3 cellular contexts compared by ENCODE assay signal in the genomic region with DNA sequence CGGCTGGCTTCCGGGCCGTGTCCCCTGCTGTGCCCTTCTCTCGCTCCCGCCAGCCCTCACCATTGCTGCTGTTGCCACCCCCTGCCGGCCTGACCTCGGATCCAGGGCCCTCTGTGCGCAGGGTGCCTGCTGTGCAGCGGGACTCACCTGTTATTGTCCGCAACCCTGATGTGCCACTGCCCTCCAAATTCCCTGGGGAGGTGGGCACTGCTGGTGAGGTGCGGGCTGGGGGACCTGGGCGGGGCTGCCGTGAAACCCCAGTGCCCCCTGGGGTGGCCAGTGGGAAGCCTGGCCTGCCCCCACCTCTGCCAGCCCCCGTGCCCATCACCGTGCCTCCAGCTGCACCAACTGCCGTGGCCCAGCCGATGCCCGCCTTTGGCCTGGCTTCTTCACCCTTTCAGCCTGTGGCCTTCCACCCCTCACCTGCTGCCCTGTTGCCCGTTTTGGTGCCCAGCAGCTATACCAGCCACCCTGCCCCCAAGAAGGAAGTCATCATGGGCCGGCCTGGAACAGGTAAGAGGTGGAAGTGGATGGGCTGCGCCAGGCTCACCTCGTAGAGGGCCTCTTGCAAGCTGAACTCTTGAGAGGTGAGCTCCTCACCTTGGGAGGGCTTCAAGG.
TF ChIP-seq lines count a peak whose summit lies in the region.

No MANE protein-coding gene starts in this region.

TF ChIP-seq in SK-N-SH, 30 proteins besides CTCF, POLR2A, EP300 and RAD21 (continues in another document):
- TF ChIP-seq MEF2A (IDR thresholded peaks at IDR 0.05; ENCODE audit: borderline replicate concordance, low read depth) (no peak), POLR2AphosphoS5 (IDR thresholded peaks at IDR 0.05; ENCODE audit: low read depth, low read length) (no peak), ELF1 (IDR thresholded peaks at IDR 0.05) (no peak), TEAD4 (IDR thresholded peaks at IDR 0.05; ENCODE audit: borderline replicate concordance, insufficient read depth) (no peak), RXRA (IDR thresholded peaks at IDR 0.05; ENCODE audit: borderline replicate concordance, low read depth) (no peak), RFX5 (IDR thresholded peaks at IDR 0.05; ENCODE audit: low read length) (no peak), USF1 (IDR thresholded peaks at IDR 0.05; ENCODE audit: borderline replicate concordance, low read depth) (no peak), SIN3A (IDR thresholded peaks at IDR 0.05; ENCODE audit: borderline replicate concordance, low read depth, low read length) (no peak), TCF12 (IDR thresholded peaks at IDR 0.05) (no peak), CHD2 (IDR thresholded peaks at IDR 0.05; ENCODE audit: low read length, partially characterized antibody) (no peak), REST (IDR thresholded peaks at IDR 0.05; ENCODE audit: low read depth, low read length) (no peak), FOXJ3 (CRISPR knock-in tag; IDR thresholded peaks at IDR 0.05) (no peak), EZH2phosphoT487 (IDR thresholded peaks at IDR 0.05; ENCODE audit: borderline replicate concordance, low read depth) (no peak), RCOR1 (IDR thresholded peaks at IDR 0.05; ENCODE audit: low read length) (no peak), USF2 (IDR thresholded peaks at IDR 0.05; ENCODE audit: borderline replicate concordance, low read depth, low read length) (no peak)
- TF ChIP-seq, protein P1, sequence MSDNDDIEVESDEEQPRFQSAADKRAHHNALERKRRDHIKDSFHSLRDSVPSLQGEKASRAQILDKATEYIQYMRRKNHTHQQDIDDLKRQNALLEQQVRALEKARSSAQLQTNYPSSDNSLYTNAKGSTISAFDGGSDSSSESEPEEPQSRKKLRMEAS (IDR thresholded peaks at IDR 0.05; ENCODE audit: low read depth), result no peak

TF ChIP-seq in SK-N-SH treated with all-trans-retinoic acid at 6 μM for 48 hours, 23 proteins besides CTCF, POLR2A, EP300 and RAD21:
- no peak for TF ChIP-seq ZC3H10 (CRISPR knock-in tag; IDR thresholded peaks at IDR 0.05)
- no peak for TF ChIP-seq ZFP30 (CRISPR knock-in tag; IDR thresholded peaks at IDR 0.05)
- TF ChIP-seq ZFP3 (CRISPR knock-in tag; IDR thresholded peaks at IDR 0.05), result no peak
- no peak for TF ChIP-seq BACH2 (CRISPR knock-in tag; IDR thresholded peaks at IDR 0.05; ENCODE audit: borderline replicate concordance)
- TF ChIP-seq TOX (CRISPR knock-in tag; IDR thresholded peaks at IDR 0.05; ENCODE audit: borderline replicate concordance), result no peak
- no peak for TF ChIP-seq ISL1 (CRISPR knock-in tag; IDR thresholded peaks at IDR 0.05)
- TF ChIP-seq ESRRG (CRISPR knock-in tag; IDR thresholded peaks at IDR 0.05), result no peak
- TF ChIP-seq SNAI2 (CRISPR knock-in tag; IDR thresholded peaks at IDR 0.05), result no peak
- TF ChIP-seq, protein P2, sequence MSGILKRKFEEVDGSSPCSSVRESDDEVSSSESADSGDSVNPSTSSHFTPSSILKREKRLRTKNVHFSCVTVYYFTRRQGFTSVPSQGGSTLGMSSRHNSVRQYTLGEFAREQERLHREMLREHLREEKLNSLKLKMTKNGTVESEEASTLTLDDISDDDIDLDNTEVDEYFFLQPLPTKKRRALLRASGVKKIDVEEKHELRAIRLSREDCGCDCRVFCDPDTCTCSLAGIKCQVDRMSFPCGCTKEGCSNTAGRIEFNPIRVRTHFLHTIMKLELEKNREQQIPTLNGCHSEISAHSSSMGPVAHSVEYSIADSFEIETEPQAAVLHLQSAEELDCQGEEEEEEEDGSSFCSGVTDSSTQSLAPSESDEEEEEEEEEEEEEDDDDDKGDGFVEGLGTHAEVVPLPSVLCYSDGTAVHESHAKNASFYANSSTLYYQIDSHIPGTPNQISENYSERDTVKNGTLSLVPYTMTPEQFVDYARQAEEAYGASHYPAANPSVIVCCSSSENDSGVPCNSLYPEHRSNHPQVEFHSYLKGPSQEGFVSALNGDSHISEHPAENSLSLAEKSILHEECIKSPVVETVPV (CRISPR knock-in tag; IDR thresholded peaks at IDR 0.05), result no peak
- no peak for TF ChIP-seq ARNTL (CRISPR knock-in tag; IDR thresholded peaks at IDR 0.05; ENCODE audit: borderline replicate concordance, low read depth)
- TF ChIP-seq ZNF565 (CRISPR knock-in tag; conservative IDR thresholded peaks at IDR 0.05; ENCODE audit: low read depth), result no peak
- TF ChIP-seq TCF4 (CRISPR knock-in tag; IDR thresholded peaks at IDR 0.05; ENCODE audit: borderline replicate concordance), result no peak
- TF ChIP-seq, protein P3, sequence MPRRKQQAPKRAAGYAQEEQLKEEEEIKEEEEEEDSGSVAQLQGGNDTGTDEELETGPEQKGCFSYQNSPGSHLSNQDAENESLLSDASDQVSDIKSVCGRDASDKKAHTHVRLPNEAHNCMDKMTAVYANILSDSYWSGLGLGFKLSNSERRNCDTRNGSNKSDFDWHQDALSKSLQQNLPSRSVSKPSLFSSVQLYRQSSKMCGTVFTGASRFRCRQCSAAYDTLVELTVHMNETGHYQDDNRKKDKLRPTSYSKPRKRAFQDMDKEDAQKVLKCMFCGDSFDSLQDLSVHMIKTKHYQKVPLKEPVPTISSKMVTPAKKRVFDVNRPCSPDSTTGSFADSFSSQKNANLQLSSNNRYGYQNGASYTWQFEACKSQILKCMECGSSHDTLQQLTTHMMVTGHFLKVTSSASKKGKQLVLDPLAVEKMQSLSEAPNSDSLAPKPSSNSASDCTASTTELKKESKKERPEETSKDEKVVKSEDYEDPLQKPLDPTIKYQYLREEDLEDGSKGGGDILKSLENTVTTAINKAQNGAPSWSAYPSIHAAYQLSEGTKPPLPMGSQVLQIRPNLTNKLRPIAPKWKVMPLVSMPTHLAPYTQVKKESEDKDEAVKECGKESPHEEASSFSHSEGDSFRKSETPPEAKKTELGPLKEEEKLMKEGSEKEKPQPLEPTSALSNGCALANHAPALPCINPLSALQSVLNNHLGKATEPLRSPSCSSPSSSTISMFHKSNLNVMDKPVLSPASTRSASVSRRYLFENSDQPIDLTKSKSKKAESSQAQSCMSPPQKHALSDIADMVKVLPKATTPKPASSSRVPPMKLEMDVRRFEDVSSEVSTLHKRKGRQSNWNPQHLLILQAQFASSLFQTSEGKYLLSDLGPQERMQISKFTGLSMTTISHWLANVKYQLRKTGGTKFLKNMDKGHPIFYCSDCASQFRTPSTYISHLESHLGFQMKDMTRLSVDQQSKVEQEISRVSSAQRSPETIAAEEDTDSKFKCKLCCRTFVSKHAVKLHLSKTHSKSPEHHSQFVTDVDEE (CRISPR knock-in tag; IDR thresholded peaks at IDR 0.05), result no peak
- TF ChIP-seq CREB5 (CRISPR knock-in tag; IDR thresholded peaks at IDR 0.05; ENCODE audit: low read depth), result no peak

TF ChIP-seq in neural cell, 6 proteins besides CTCF, POLR2A, EP300 and RAD21:
- TF ChIP-seq REST (IDR thresholded peaks at IDR 0.05; ENCODE audit: borderline replicate concordance) (no peak), EZH2 (IDR thresholded peaks at IDR 0.05; ENCODE audit: borderline replicate concordance, insufficient read depth, low read length, poor library complexity, severe bottlenecking) (no peak), POLR2AphosphoS5 (IDR thresholded peaks at IDR 0.05) (no peak), SMC3 (conservative IDR thresholded peaks at IDR 0.05; ENCODE audit: poor library complexity) (no peak), MXI1 (conservative IDR thresholded peaks at IDR 0.05; ENCODE audit: poor library complexity, severe bottlenecking) (no peak), TAF1 (IDR thresholded peaks at IDR 0.05; ENCODE audit: low read depth) (no peak)
